Comparison of ENCODE assay signal across 18 cellular contexts in genomic region chr12:11698729-11699128, GRCh38.
"Had no signal": no experiment of that assay in that cellular context is flagged by ENCODE, and none has a peak within 500 bp of the region (broad histone marks: within the 10 kb centered on the region; RNA-seq: fewer than 3 reads in every experiment).

No MANE protein-coding gene starts in this region.

- ATAC-seq: activated naive CD8-positive, alpha-beta T cell treated with anti-CD3 and anti-CD28 coated beads, Interleukin-2, amount 50 U/mL, for 24 hours had no signal

- H3K36me3 ChIP-seq: cardiac muscle cell, left ventricle myocardium inferior, prostate gland, stomach, thyroid gland had no signal

- H3K9me3 Mint-ChIP-seq: activated B cell treated with CpG ODN at 0.5 μM for 24 hours; activated naive CD4-positive, alpha-beta T cell treated with anti-CD3 and anti-CD28 coated beads for 36 hours; activated naive CD8-positive, alpha-beta T cell treated with anti-CD3 and anti-CD28 coated beads, Interleukin-2, amount 50 U/mL, for 24 hours; endodermal cell; nephron had no signal

- H3K4me3 Mint-ChIP-seq: activated B cell treated with CpG ODN at 0.5 μM for 24 hours; activated CD4-positive, alpha-beta T cell treated with anti-CD3 and anti-CD28 coated beads, Interleukin-2, amount 10 ng/mL, durations not matched to agents 7 days and 5 days; activated naive CD4-positive, alpha-beta T cell treated with anti-CD3 and anti-CD28 coated beads for 36 hours; activated naive CD8-positive, alpha-beta T cell treated with anti-CD3 and anti-CD28 coated beads, Interleukin-2, amount 50 U/mL, for 24 hours; endodermal cell; nephron had no signal

- H3K27ac Mint-ChIP-seq: activated B cell treated with CpG ODN at 0.5 μM for 24 hours; activated CD4-positive, alpha-beta T cell treated with anti-CD3 and anti-CD28 coated beads, Interleukin-2, amount 10 ng/mL, durations not matched to agents 7 days and 5 days; activated naive CD4-positive, alpha-beta T cell treated with anti-CD3 and anti-CD28 coated beads for 36 hours; activated naive CD8-positive, alpha-beta T cell treated with anti-CD3 and anti-CD28 coated beads, Interleukin-2, amount 50 U/mL, for 24 hours; endodermal cell; nephron had no signal

- DNase-seq: activated B cell treated with CpG ODN at 0.5 μM for 24 hours; activated CD4-positive, alpha-beta T cell treated with anti-CD3 and anti-CD28 coated beads, Interleukin-2, amount 10 ng/mL, durations not matched to agents 7 days and 5 days; activated naive CD4-positive, alpha-beta T cell treated with anti-CD3 and anti-CD28 coated beads for 36 hours; activated naive CD8-positive, alpha-beta T cell treated with anti-CD3 and anti-CD28 coated beads, Interleukin-2, amount 50 U/mL, for 24 hours; activated T-cell treated with anti-CD3 and anti-CD28 coated beads for 4 hours; dorsolateral prefrontal cortex; endodermal cell; erythroblast; hippocampal formation; left ventricle myocardium inferior; mesendoderm; occipital lobe; stimulated activated CD4-positive, alpha-beta T cell treated with anti-CD3 and anti-CD28 coated beads, Interleukin-1b, Interleukin-23, amount 100 ng/mL, for 48 hours; stomach; thyroid gland had no signal

- H3K27me3 ChIP-seq: cardiac muscle cell, dorsolateral prefrontal cortex, stomach, thyroid gland had no signal

- H3K27ac ChIP-seq: cardiac muscle cell, left ventricle myocardium inferior, prostate gland, thyroid gland had no signal

- H3K4me3 ChIP-seq: cardiac muscle cell, dorsolateral prefrontal cortex, left ventricle myocardium inferior, prostate gland, stomach, thyroid gland had no signal

- H3K27me3 Mint-ChIP-seq: activated B cell treated with CpG ODN at 0.5 μM for 24 hours; activated CD4-positive, alpha-beta T cell treated with anti-CD3 and anti-CD28 coated beads, Interleukin-2, amount 10 ng/mL, durations not matched to agents 7 days and 5 days; activated naive CD8-positive, alpha-beta T cell treated with anti-CD3 and anti-CD28 coated beads, Interleukin-2, amount 50 U/mL, for 24 hours had no signal

- H3K9me3 ChIP-seq: left ventricle myocardium inferior, prostate gland, stomach, thyroid gland had no signal
